33 cellular contexts compared by ENCODE assay signal in genomic region chr2:61125123-61125710, GRCh38. TPM values are rescaled to one million over a fixed set of nuclear protein-coding genes. Genes with fewer than 3 reads are reported as not detected.
DNase-seq lines count a peak whose midpoint lies in the region; ATAC-seq, FAIRE-seq and TF ChIP-seq lines count a peak whose summit lies in the region.
"Had no signal": no experiment of that assay in that cellular context is flagged by ENCODE, and none has a peak within 500 bp of the region (broad histone marks: within the 10 kb centered on the region; RNA-seq: fewer than 3 reads in every experiment).

No MANE protein-coding gene starts in this region.

- H3F3A ChIP-seq in GM23338 (replicated peaks; ENCODE audit: low read depth) = no peaks in the 10 kb centered on the region

- 43% methylated on average over 3 of the region's 3 CpGs for WGBS in K562 (ENCODE audit: insufficient coverage, low coverage, missing lambda C conversion rate)

- peaks cover 2% of the 10 kb centered on the region for H3K27me3 Mint-ChIP-seq in GM23338 (ENCODE audit: insufficient read depth, low read depth, poor library complexity)
- H3K27me3 Mint-ChIP-seq: activated CD4-positive, alpha-beta T cell treated with anti-CD3 and anti-CD28 coated beads for 36 hours; activated T-helper 17 cell treated with anti-CD3 and anti-CD28 coated beads, Interleukin-2, amount 50 U/mL, for 72 hours had no signal

- no TSS peak for BruUV-seq in K562 (replicated peaks; lab: Mats Ljungman, UMichigan)

- no peak overlapping the region for H3K4me3 Mint-ChIP-seq in GM23338
- H3K4me3 Mint-ChIP-seq: activated CD4-positive, alpha-beta T cell treated with anti-CD3 and anti-CD28 coated beads for 36 hours; activated T-helper 17 cell treated with anti-CD3 and anti-CD28 coated beads, Interleukin-2, amount 50 U/mL, for 72 hours; CD14-positive monocyte; HFFc6; mesothelial cell of epicardium had no signal

- peak; percentile 38; the same call in 2 of the 3 replicates for ATAC-seq in GM23338
- ATAC-seq in K562 = no peak
- no peak for ATAC-seq in HG02571 (IDR thresholded peaks at IDR 0.05; ENCODE audit: unreplicated experiment)
- ATAC-seq: activated CD4-positive, alpha-beta T cell treated with anti-CD3 and anti-CD28 coated beads for 36 hours; activated T-helper 17 cell treated with anti-CD3 and anti-CD28 coated beads, Interleukin-2, amount 50 U/mL, for 72 hours; foreskin keratinocyte; heart left ventricle; left ventricle myocardium superior; PC-3; right lobe of liver; Right ventricle myocardium inferior had no signal

- no peak overlapping the region for H3K27ac ChIP-seq in GM23338 (ENCODE audit: low read depth)
- no peak overlapping the region for H3K27ac ChIP-seq in K562 (ENCODE audit: extremely low read depth, low read depth, low read length)
- H3K27ac ChIP-seq in ascending aorta = no peak overlapping the region
- H3K27ac ChIP-seq: brain microvascular endothelial cell, dorsolateral prefrontal cortex, esophagus squamous epithelium, foreskin keratinocyte, heart left ventricle, right lobe of liver, stomach, tibial nerve had no signal

- H3K4me2 ChIP-seq in GM23338 (0 out of 2 replicates have a peak overlapping the region, but pooled peaks have one; percentile 1), K562 (ENCODE audit: insufficient read depth, low read length) (no peak overlapping the region)

- POLR2A ChIA-PET in K562 (lab: Yijun Ruan, JAX) = interaction anchor here (1.1 kb wide), 1 partner anchor 8 kb away, joined by 3 read pairs; no protein-coding TSS in a partner anchor

- H3K36me3 ChIP-seq in GM23338 (ENCODE audit: insufficient read depth) = no peaks in the 10 kb centered on the region
- no peaks in the 10 kb centered on the region for H3K36me3 ChIP-seq in K562 (ENCODE audit: control insufficient read depth, insufficient read depth, low read length)
- peaks cover 0 to 2% of the 10 kb centered on the region in 2 donors for H3K36me3 ChIP-seq in ascending aorta
- H3K36me3 ChIP-seq: brain microvascular endothelial cell, right lobe of liver had no signal

- TF ChIP-seq EP300 in K562 (IDR thresholded peaks at IDR 0.05; ENCODE audit: low read length) = no peak

- peaks cover 15% of the 10 kb centered on the region for H3K4me1 Mint-ChIP-seq in GM23338
- H3K4me1 Mint-ChIP-seq: activated CD4-positive, alpha-beta T cell treated with anti-CD3 and anti-CD28 coated beads for 36 hours; activated T-helper 17 cell treated with anti-CD3 and anti-CD28 coated beads, Interleukin-2, amount 50 U/mL, for 72 hours; CD14-positive monocyte had no signal

- no peak overlapping the region for H3K9ac ChIP-seq in K562 (ENCODE audit: insufficient read depth in 1 of 2, low read depth in 2 of 2, low read length in 2 of 2)

- no peak for TF ChIP-seq RAD21 in K562 (CRISPR knock-in tag; conservative IDR thresholded peaks at IDR 0.05 in 1 of 2, IDR thresholded peaks at IDR 0.05 in 1 of 2)

- H2AFZ ChIP-seq in GM23338 = no peak overlapping the region
- H2AFZ ChIP-seq in K562 (ENCODE audit: low read depth, low read length) = peak overlapping the region; percentile 28; the same call in 1 of the 2 replicates

- no peak overlapping the region for H3K4me3 ChIP-seq in GM23338
- H3K4me3 ChIP-seq in K562 = no peak overlapping the region
- H3K4me3 ChIP-seq in ascending aorta = no peak overlapping the region
- H3K4me3 ChIP-seq: dorsolateral prefrontal cortex, esophagus squamous epithelium, heart left ventricle, right lobe of liver, stomach, tibial nerve had no signal

- no peaks in the 10 kb centered on the region for H3K9me2 ChIP-seq in GM23338 (ENCODE audit: insufficient read depth)

- peaks cover 4% of the 10 kb centered on the region for H3K9me3 Mint-ChIP-seq in GM23338
- H3K9me3 Mint-ChIP-seq: activated T-helper 17 cell treated with anti-CD3 and anti-CD28 coated beads, Interleukin-2, amount 50 U/mL, for 72 hours had no signal

- 0 out of 3 replicates have a peak, but pooled peaks cover 3% of the 10 kb centered on the region for H3K36me3 Mint-ChIP-seq in GM23338 (ENCODE audit: low read depth)

- TF ChIP-seq CTCF in GM23338 (conservative IDR thresholded peaks at IDR 0.05; ENCODE audit: low read depth in 2 of 2) = no peak
- TF ChIP-seq CTCF in K562 (IDR thresholded peaks at IDR 0.05 in 2 of 3, conservative IDR thresholded peaks at IDR 0.05 in 1 of 3; ENCODE audit: insufficient read depth in 2 of 3, low read depth in 1 of 3, low read length in 3 of 3) = no peak
- TF ChIP-seq CTCF in ascending aorta (IDR thresholded peaks at IDR 0.05) = no peak

- H3K79me2 ChIP-seq in GM23338 (replicated peaks; ENCODE audit: insufficient read depth) (no peaks in the 10 kb centered on the region), K562 (ENCODE audit: control insufficient read depth, insufficient read depth, low read length) (no peaks in the 10 kb centered on the region)

- H3K9me3 ChIP-seq in K562 (replicated peaks; ENCODE audit: control insufficient read depth, insufficient read depth, low read depth, low read length) = peaks cover 2% of the 10 kb centered on the region
- no peaks in the 10 kb centered on the region for H3K9me3 ChIP-seq in ascending aorta
- H3K9me3 ChIP-seq: esophagus squamous epithelium, right lobe of liver had no signal

- no peak for FAIRE-seq in K562 (lab: Jason Lieb, UNC)
- FAIRE-seq in urothelium cell line (lab: Jason Lieb, UNC) = peak; percentile 73
- FAIRE-seq: endometrium, G401.6, H1, keratinocyte had no signal

- H3K27ac Mint-ChIP-seq in GM23338 = no peak overlapping the region
- H3K27ac Mint-ChIP-seq: activated CD4-positive, alpha-beta T cell treated with anti-CD3 and anti-CD28 coated beads for 36 hours; activated T-helper 17 cell treated with anti-CD3 and anti-CD28 coated beads, Interleukin-2, amount 50 U/mL, for 72 hours; CD14-positive monocyte; HFFc6; mesothelial cell of epicardium had no signal

- no peak for TF ChIP-seq POLR2A in K562 (conservative IDR thresholded peaks at IDR 0.05)

- no peak for DNase-seq in GM23338 (ENCODE audit: low spot score)
- DNase-seq in NOMO-1 (lab: John Stamatoyannopoulos, UW; ENCODE audit: unreplicated experiment in 2 of 2) = peak; percentile 9 to 37
- no peak for DNase-seq in K562 (ENCODE audit: extremely low read depth in 1 of 4, low spot score in 3 of 4)
- DNase-seq in urothelium cell line (ENCODE audit: low spot score) = no peak
- no peak for DNase-seq in COLO668 (lab: John Stamatoyannopoulos, UW; ENCODE audit: unreplicated experiment)
- DNase-seq in ascending aorta (ENCODE audit: low spot score in 2 of 2) = no peak
- DNase-seq: activated CD4-positive, alpha-beta T cell treated with anti-CD3 and anti-CD28 coated beads for 36 hours; activated naive CD4-positive, alpha-beta T cell treated with anti-CD3 and anti-CD28 coated beads, Interleukin-2, amount 50 U/mL, for 16 hours; amniotic stem cell; brain microvascular endothelial cell; Calu3; cerebellar nuclear complex; dorsolateral prefrontal cortex; esophagus squamous epithelium; foreskin keratinocyte; heart left ventricle; HFFc6; left ventricle myocardium superior; PC-3; right lobe of liver; stimulated activated CD8-positive, alpha-beta memory T cell treated with anti-CD3 and anti-CD28 coated beads, Interleukin-4, amount 100 ng/mL, for 48 hours; stomach; T-helper 2 cell had no signal

- in situ Hi-C loops in K562 (cut with MboI) = no loop called here

- H3K4me1 ChIP-seq in GM23338 (ENCODE audit: insufficient read depth) (peaks cover 13% of the 10 kb centered on the region; the same call in 1 of the 2 replicates), K562 (replicated peaks in 1 of 2; ENCODE audit: control insufficient read depth in 2 of 2, insufficient read depth in 2 of 2, low read length in 2 of 2) (no peaks in the 10 kb centered on the region), ascending aorta (no peaks in the 10 kb centered on the region)
- H3K4me1 ChIP-seq: esophagus squamous epithelium, foreskin keratinocyte, heart left ventricle, right lobe of liver, stomach, tibial nerve had no signal

- no peaks in the 10 kb centered on the region for H3K27me3 ChIP-seq in GM23338 (ENCODE audit: insufficient read depth)
- H3K27me3 ChIP-seq in K562 (ENCODE audit: control insufficient read depth in 2 of 2, insufficient read depth in 2 of 2, low read length in 2 of 2) = no peaks in the 10 kb centered on the region
- no peaks in the 10 kb centered on the region for H3K27me3 ChIP-seq in ascending aorta
- H3K27me3 ChIP-seq: brain microvascular endothelial cell, dorsolateral prefrontal cortex, esophagus squamous epithelium, foreskin keratinocyte, heart left ventricle, right lobe of liver, stomach, tibial nerve had no signal

- intact Hi-C loops in K562 (cut with micrococcal nuclease) (no loop called here), ascending aorta (cut with DNase I) (no loop called here)

- H3K9me1 ChIP-seq in K562 (ENCODE audit: control insufficient read depth, insufficient read depth, low read length) = no peaks in the 10 kb centered on the region

- CTCF ChIA-PET in K562 (lab: Yijun Ruan, JAX; ENCODE audit: low intra/inter-chr PET ratio) = no interaction called here

- H4K20me1 ChIP-seq in GM23338 (replicated peaks; ENCODE audit: insufficient read depth) (no peaks in the 10 kb centered on the region), K562 (replicated peaks; ENCODE audit: control insufficient read depth, insufficient read depth, low read length) (no peaks in the 10 kb centered on the region)

RNA-seq across cellular contexts. Expression of gene C2orf74, which starts 36.8 kb away (rescaled TPM):
- 4.3 and 5.7 TPM in 2 replicates for total RNA-seq in GM23338 (2014; rRNA removed; shearing (Covaris generic))
- 18.2 and 21.5 TPM in 2 replicates for polyA plus RNA-seq in GM23338 (2016; fragmentation: Nextera tagmentation; extraction: Ambion mirVana)
- not detected in 2 replicates for total RNA-seq in K562 (2011; cell fraction: chromatin; rRNA removed; ENCODE audit: low replicate concordance)
- not detected in 2 replicates for total RNA-seq in K562 (2011; cell fraction: nucleolus; rRNA removed)
- not detected in 2 replicates for total RNA-seq in K562 (2011; cell fraction: nucleoplasm; rRNA removed)
- not detected in 2 replicates for total RNA-seq in K562 (2014; rRNA removed)
- not detected in 2 replicates for total RNA-seq in K562 (2014; rRNA removed; fragmentation: Illumina TruSeq; extraction: Trizol)
- not detected in 2 replicates for total RNA-seq in K562 (2015; rRNA removed; fragmentation: Illumina TruSeq; extraction: Trizol)
- not detected in 2 replicates for total RNA-seq in K562 (2021)
- not detected in 2 replicates for polyA plus RNA-seq in K562 (2011; rRNA removed)
- polyA plus RNA-seq in K562 (2011; cell fraction: cytosol; rRNA removed) = not detected in 2 replicates
- polyA plus RNA-seq in K562 (2011; cell fraction: nucleus; rRNA removed) = not detected in 2 replicates
- not detected in 2 replicates for polyA plus RNA-seq in K562 (2012)
- polyA plus RNA-seq in K562 (2014; fragmentation: Illumina TruSeq; extraction: Trizol) = not detected in 2 replicates
- not detected for polyA plus RNA-seq in K562 (2014; fragmentation: Nextera tagmentation; extraction: Ambion mirVana)
- not detected in 2 replicates for polyA plus RNA-seq in K562 (2014; rRNA removed)
- not detected in 2 replicates for polyA minus RNA-seq in K562 (2011; rRNA and poly(A)+ RNA removed)
- polyA minus RNA-seq in K562 (2011; cell fraction: cytosol; rRNA and poly(A)+ RNA removed) = not detected in 2 replicates
- not detected in 2 replicates for polyA minus RNA-seq in K562 (2011; cell fraction: nucleus; rRNA and poly(A)+ RNA removed)
- total RNA-seq in ascending aorta = 7.2 TPM

RNA-seq across cellular contexts. Expression of gene SANBR, which starts 59.5 kb away (rescaled TPM):
- total RNA-seq in GM23338 (2014; rRNA removed; shearing (Covaris generic)) = 10.8 TPM in 2 replicates
- polyA plus RNA-seq in GM23338 (2016; fragmentation: Nextera tagmentation; extraction: Ambion mirVana) (5.0 and 8.4 TPM in 2 replicates), K562 (2011; rRNA removed) (6.6 and 6.9 TPM in 2 replicates), K562 (2014; fragmentation: Illumina TruSeq; extraction: Trizol) (5.1 and 6.3 TPM in 2 replicates), K562 (2014; fragmentation: Nextera tagmentation; extraction: Ambion mirVana) (1 to 10 TPM; 1.5 to 3.1 TPM), K562 (2014; rRNA removed) (4.5 and 5.3 TPM in 2 replicates)
- 8.5 and 17.5 TPM in 2 replicates for total RNA-seq in K562 (2011; cell fraction: chromatin; rRNA removed; ENCODE audit: low replicate concordance)
- 5.8 TPM in 2 replicates for total RNA-seq in K562 (2011; cell fraction: nucleolus; rRNA removed)
- 6.5 and 13.1 TPM in 2 replicates for total RNA-seq in K562 (2011; cell fraction: nucleoplasm; rRNA removed)
- total RNA-seq in K562 (2014; rRNA removed) (4.1 and 5.7 TPM in 2 replicates), K562 (2014; rRNA removed; fragmentation: Illumina TruSeq; extraction: Trizol) (6.7 and 7.4 TPM in 2 replicates), K562 (2015; rRNA removed; fragmentation: Illumina TruSeq; extraction: Trizol) (5.4 and 7.7 TPM in 2 replicates), K562 (2021) (4.9 and 6.2 TPM in 2 replicates), ascending aorta (10.7 TPM)
- polyA plus RNA-seq in K562 (2011; cell fraction: cytosol; rRNA removed) = 2.0 and 3.8 TPM in 2 replicates
- polyA plus RNA-seq in K562 (2011; cell fraction: nucleus; rRNA removed) = 4.1 and 4.5 TPM in 2 replicates
- polyA plus RNA-seq in K562 (2012) = 4.6 and 6.6 TPM in 2 replicates
- 6.7 and 7.2 TPM in 2 replicates for polyA minus RNA-seq in K562 (2011; rRNA and poly(A)+ RNA removed)
- polyA minus RNA-seq in K562 (2011; cell fraction: cytosol; rRNA and poly(A)+ RNA removed) = 3.7 and 4.2 TPM in 2 replicates
- 3.8 and 6.1 TPM in 2 replicates for polyA minus RNA-seq in K562 (2011; cell fraction: nucleus; rRNA and poly(A)+ RNA removed)

Comparison
In these comparisons a context has a peak if more than half of its experiments do, and no peak if none do; other contexts are left out.
1. DNase-seq: peak in NOMO-1 (2 of 2); none in GM23338 (single experiment), K562 (0 of 4), urothelium cell line (single experiment), COLO668 (single experiment) and ascending aorta (0 of 2).